In the genomic region with DNA sequence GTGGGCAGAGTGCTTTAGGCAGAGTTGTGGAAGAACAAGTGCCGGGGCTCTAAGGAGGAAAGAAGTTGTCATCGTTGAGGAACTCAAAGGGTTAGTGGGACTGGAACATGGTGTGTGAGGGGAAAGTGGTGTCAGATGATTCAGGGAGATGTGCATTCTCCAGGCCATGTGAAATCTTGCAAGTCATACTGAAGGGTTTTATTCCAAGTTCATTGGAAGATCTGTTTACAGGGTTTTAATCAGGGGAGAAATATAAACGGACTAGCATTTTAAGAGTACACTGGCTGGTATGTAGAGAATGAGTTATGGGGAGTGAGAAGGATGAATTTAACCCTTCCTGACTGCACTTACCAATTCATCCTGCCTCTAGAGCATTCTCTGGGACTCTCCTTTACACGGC, we compare ENCODE assay signal across 20 cellular contexts. TPM values are rescaled to one million over a fixed set of nuclear protein-coding genes. Genes with fewer than 3 reads are reported as not detected.
"Had no signal": no experiment of that assay in that cellular context is flagged by ENCODE, and none has a peak within 500 bp of the region (broad histone marks: within the 10 kb centered on the region; RNA-seq: fewer than 3 reads in every experiment).

No MANE protein-coding gene starts in this region.

- H3K36me3 ChIP-seq: heart left ventricle, neutrophil, tibial nerve, upper lobe of right lung, vagina had no signal

- H3K4me3 ChIP-seq: heart left ventricle, skin epidermis, testis, tibial nerve, upper lobe of right lung, vagina had no signal

- H3K4me1 ChIP-seq: foreskin keratinocyte, heart left ventricle, testis, tibial nerve, upper lobe of right lung, vagina had no signal

- DNase-seq: cortex of kidney; effector memory CD4-positive, alpha-beta T cell; foreskin keratinocyte; heart left ventricle; hippocampal formation; kidney glomerular epithelial cell; naive thymus-derived CD4-positive, alpha-beta T cell; stimulated activated CD4-positive, alpha-beta T cell treated with anti-CD3 and anti-CD28 coated beads, Interleukin-2, amount 100 ng/mL, for 24 hours; stimulated activated CD4-positive, alpha-beta T cell treated with anti-CD3 and anti-CD28 coated beads, Interleukin-4, amount 100 ng/mL, for 4 hours; stimulated activated naive B cell treated with anti-CD40 and anti-IgM and Interleukin-4, amounts not matched to agents 10 μg/mL and 1 μg/mL and 100 μg/mL, for 72 hours; stimulated activated naive CD8-positive, alpha-beta T cell treated with anti-CD3 and anti-CD28 coated beads, Interleukin-15, amount 100 ng/mL, for 72 hours; testis; upper lobe of right lung had no signal

- H3K27ac ChIP-seq: foreskin keratinocyte, heart left ventricle, neutrophil, skin epidermis, testis, upper lobe of right lung, vagina had no signal

- H3K9me3 ChIP-seq: heart left ventricle, neutrophil, testis, tibial nerve, upper lobe of right lung, vagina had no signal

- H3K27me3 ChIP-seq: foreskin keratinocyte, heart left ventricle, neutrophil, testis, tibial nerve, upper lobe of right lung, vagina had no signal

- ATAC-seq: esophagus mucosa; foreskin keratinocyte; heart left ventricle; naive thymus-derived CD4-positive, alpha-beta T cell; sciatic nerve; stimulated activated naive B cell treated with anti-CD40 and anti-IgM and Interleukin-4, amounts not matched to agents 10 μg/mL and 1 μg/mL and 100 μg/mL, for 72 hours; stimulated activated naive CD8-positive, alpha-beta T cell treated with anti-CD3 and anti-CD28 coated beads, Interleukin-15, amount 100 ng/mL, for 72 hours; upper lobe of right lung had no signal

RNA-seq across cellular contexts. Expression of gene NR2F1, which starts 49.3 kb away (rescaled TPM):
- total RNA-seq: foreskin keratinocyte; naive thymus-derived CD4-positive, alpha-beta T cell had no signal
- polyA plus RNA-seq: foreskin keratinocyte; naive thymus-derived CD4-positive, alpha-beta T cell had no signal

RNA-seq across cellular contexts. Expression of gene NR2F1-AS1, which starts 51.3 kb away (rescaled TPM):
- total RNA-seq: foreskin keratinocyte; mononuclear cell; naive thymus-derived CD4-positive, alpha-beta T cell had no signal
- polyA plus RNA-seq: foreskin keratinocyte; naive thymus-derived CD4-positive, alpha-beta T cell had no signal
